In the genomic region with DNA sequence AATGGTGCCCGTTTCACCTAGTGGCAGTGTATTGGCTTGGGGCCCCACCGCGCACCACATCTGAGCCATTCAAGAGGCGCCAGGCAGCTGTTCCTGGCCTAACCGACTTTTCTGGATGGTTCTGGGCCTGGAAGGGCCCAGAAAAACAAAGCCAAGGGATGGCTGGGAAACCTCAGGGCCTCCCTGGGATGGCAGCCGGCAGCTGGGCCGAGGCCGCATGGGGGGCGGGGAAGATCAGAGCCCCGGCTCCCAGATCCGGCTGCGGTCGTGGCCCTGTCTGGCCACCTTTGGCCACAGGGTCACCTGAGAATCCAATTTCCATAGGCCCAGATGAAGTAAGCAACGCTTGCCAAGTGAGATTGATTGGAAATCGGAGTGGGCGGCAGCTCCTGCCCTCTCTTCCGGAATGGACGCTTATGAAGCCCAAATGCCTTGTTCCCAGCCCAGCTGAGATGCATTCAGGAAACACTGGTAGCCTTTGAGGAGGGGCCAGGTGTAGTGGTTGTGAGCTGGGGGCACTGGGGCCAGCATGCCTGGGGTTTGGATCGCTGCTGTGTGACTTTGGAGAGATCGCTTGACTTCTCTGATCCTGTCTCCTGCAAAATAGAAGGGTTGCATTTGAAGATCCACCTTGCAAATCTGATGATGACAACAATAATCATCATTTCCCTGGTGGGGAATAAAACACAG, we compare ENCODE assay signal across 10 cellular contexts.
DNase-seq lines count a peak whose midpoint lies in the region; ATAC-seq and TF ChIP-seq lines count a peak whose summit lies in the region.
"Had no signal": no experiment of that assay in that cellular context is flagged by ENCODE, and none has a peak within 500 bp of the region (broad histone marks: within the 10 kb centered on the region; RNA-seq: fewer than 3 reads in every experiment).

No MANE protein-coding gene starts in this region.

- WGBS in liver, result 42% methylated on average over 20 of the region's 20 CpGs

- H3K9me3 ChIP-seq in liver (ENCODE audit: control insufficient read depth in 4 of 4, low read length in 3 of 4) (no peaks in the 10 kb centered on the region), subcutaneous abdominal adipose tissue (ENCODE audit: control insufficient read depth in 5 of 5, low read length in 5 of 5) (no peaks in the 10 kb centered on the region)
- H3K9me3 ChIP-seq: uterus had no signal

- H3K4me3 Mint-ChIP-seq in activated naive CD4-positive, alpha-beta T cell treated with anti-CD3 and anti-CD28 coated beads, Interleukin-2, amount 50 U/mL, for 24 hours, result peak overlapping the region; percentile 33

- no peaks in the 10 kb centered on the region for H3K27me3 Mint-ChIP-seq in activated naive CD4-positive, alpha-beta T cell treated with anti-CD3 and anti-CD28 coated beads, Interleukin-2, amount 50 U/mL, for 24 hours

- H3K36me3 Mint-ChIP-seq in activated naive CD4-positive, alpha-beta T cell treated with anti-CD3 and anti-CD28 coated beads, Interleukin-2, amount 50 U/mL, for 24 hours, result no peaks in the 10 kb centered on the region

- H3K4me3 ChIP-seq in liver (ENCODE audit: low read depth in 1 of 3, low read length in 3 of 3) (peak overlapping the region in 1 of 3 donors; percentile 12), subcutaneous abdominal adipose tissue (ENCODE audit: low read depth in 1 of 5, low read length in 5 of 5) (no peak overlapping the region)
- H3K4me3 ChIP-seq: uterus had no signal

- no peak for ATAC-seq in GM21528 (IDR thresholded peaks at IDR 0.05; ENCODE audit: low FRiP score, unreplicated experiment)
- no peak for ATAC-seq in GM21367 (IDR thresholded peaks at IDR 0.05; ENCODE audit: unreplicated experiment)

- H3K36me3 ChIP-seq in liver (ENCODE audit: control insufficient read depth in 4 of 4, insufficient read depth in 3 of 4, low read depth in 1 of 4, low read length in 3 of 4) (no peaks in the 10 kb centered on the region), subcutaneous abdominal adipose tissue (ENCODE audit: control insufficient read depth in 5 of 5, insufficient read depth in 5 of 5, low read length in 5 of 5) (no peaks in the 10 kb centered on the region)
- H3K36me3 ChIP-seq: uterus had no signal

- TF ChIP-seq RAD21 in liver (IDR thresholded peaks at IDR 0.05), result peak in 1 of 2 donors; percentile 44

- H3K27me3 ChIP-seq in liver (ENCODE audit: control insufficient read depth in 4 of 4, insufficient read depth in 4 of 4, low read length in 3 of 4) (no peaks in the 10 kb centered on the region), subcutaneous abdominal adipose tissue (ENCODE audit: control insufficient read depth in 5 of 5, insufficient read depth in 4 of 5, low read length in 5 of 5) (no peaks in the 10 kb centered on the region)
- H3K27me3 ChIP-seq: uterus had no signal

- no peaks in the 10 kb centered on the region for H3K9me3 Mint-ChIP-seq in activated naive CD4-positive, alpha-beta T cell treated with anti-CD3 and anti-CD28 coated beads, Interleukin-2, amount 50 U/mL, for 24 hours

- peaks cover 42% of the 10 kb centered on the region for H3K4me1 Mint-ChIP-seq in activated naive CD4-positive, alpha-beta T cell treated with anti-CD3 and anti-CD28 coated beads, Interleukin-2, amount 50 U/mL, for 24 hours

- H3K27ac ChIP-seq in liver (ENCODE audit: low read depth in 1 of 2, low read length in 2 of 2) (peak overlapping the region; percentile 89 to 91), subcutaneous abdominal adipose tissue (ENCODE audit: low read depth, low read length) (peak overlapping the region; percentile 57)

- TF ChIP-seq CTCF in liver (IDR thresholded peaks at IDR 0.05; ENCODE audit: low read depth, low read length, missing input control), result peak; percentile 2

- no peak for DNase-seq in activated naive CD4-positive, alpha-beta T cell (lab: John Stamatoyannopoulos, UW)
- peak; percentile 75 for DNase-seq in SW480 (ENCODE audit: low spot score)
- DNase-seq in activated CD4-positive, alpha-beta T cell treated with anti-CD3 and anti-CD28 coated beads, Interleukin-2, amount 50 U/mL, for 4 hours, result no peak
- DNase-seq: Karpas-422 had no signal

- H3K4me1 ChIP-seq in liver (ENCODE audit: control insufficient read depth in 4 of 4, insufficient read depth in 4 of 4, low read length in 3 of 4) (peaks cover 17 to 41% (median 31%) of the 10 kb centered on the region in 4 donors), subcutaneous abdominal adipose tissue (ENCODE audit: control insufficient read depth in 5 of 5, insufficient read depth in 5 of 5, low read length in 5 of 5) (peaks cover 0 to 52% (median 32%) of the 10 kb centered on the region in 5 donors)
- H3K4me1 ChIP-seq: uterus had no signal

- H3K27ac Mint-ChIP-seq in activated naive CD4-positive, alpha-beta T cell treated with anti-CD3 and anti-CD28 coated beads, Interleukin-2, amount 50 U/mL, for 24 hours, result no peak overlapping the region

- H3K9ac ChIP-seq in liver (ENCODE audit: low read depth in 1 of 2, low read length in 2 of 2) (no peak overlapping the region), subcutaneous abdominal adipose tissue (ENCODE audit: low read length in 5 of 5) (peak overlapping the region in 1 of 5 donors; percentile 19)

TF ChIP-seq in liver, 16 proteins besides CTCF, POLR2A, EP300 and RAD21:
- TF ChIP-seq FOXA2 (IDR thresholded peaks at IDR 0.05) (no peak), SP1 (IDR thresholded peaks at IDR 0.05) (peak; percentile 86), FOXA1 (IDR thresholded peaks at IDR 0.05) (no peak), HNF4A (conservative IDR thresholded peaks at IDR 0.05) (peak; percentile 83 to 86), TAF1 (conservative IDR thresholded peaks at IDR 0.05) (no peak), JUND (IDR thresholded peaks at IDR 0.05) (peak in 1 of 2 donors; percentile 28), GABPA (IDR thresholded peaks at IDR 0.05 in 1 of 2, conservative IDR thresholded peaks at IDR 0.05 in 1 of 2) (no peak), YY1 (IDR thresholded peaks at IDR 0.05) (peak; percentile 80), RXRA (IDR thresholded peaks at IDR 0.05) (peak; percentile 86 to 94), HNF4G (IDR thresholded peaks at IDR 0.05) (peak; percentile 68), NR2F2 (IDR thresholded peaks at IDR 0.05) (peak; percentile 80), EGR1 (IDR thresholded peaks at IDR 0.05; ENCODE audit: low read depth in 2 of 2) (peak; percentile 67 to 82), REST (IDR thresholded peaks at IDR 0.05) (peak; percentile 1)
- TF ChIP-seq, protein P1, sequence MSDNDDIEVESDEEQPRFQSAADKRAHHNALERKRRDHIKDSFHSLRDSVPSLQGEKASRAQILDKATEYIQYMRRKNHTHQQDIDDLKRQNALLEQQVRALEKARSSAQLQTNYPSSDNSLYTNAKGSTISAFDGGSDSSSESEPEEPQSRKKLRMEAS (IDR thresholded peaks at IDR 0.05), result no peak
- TF ChIP-seq, protein P2, sequence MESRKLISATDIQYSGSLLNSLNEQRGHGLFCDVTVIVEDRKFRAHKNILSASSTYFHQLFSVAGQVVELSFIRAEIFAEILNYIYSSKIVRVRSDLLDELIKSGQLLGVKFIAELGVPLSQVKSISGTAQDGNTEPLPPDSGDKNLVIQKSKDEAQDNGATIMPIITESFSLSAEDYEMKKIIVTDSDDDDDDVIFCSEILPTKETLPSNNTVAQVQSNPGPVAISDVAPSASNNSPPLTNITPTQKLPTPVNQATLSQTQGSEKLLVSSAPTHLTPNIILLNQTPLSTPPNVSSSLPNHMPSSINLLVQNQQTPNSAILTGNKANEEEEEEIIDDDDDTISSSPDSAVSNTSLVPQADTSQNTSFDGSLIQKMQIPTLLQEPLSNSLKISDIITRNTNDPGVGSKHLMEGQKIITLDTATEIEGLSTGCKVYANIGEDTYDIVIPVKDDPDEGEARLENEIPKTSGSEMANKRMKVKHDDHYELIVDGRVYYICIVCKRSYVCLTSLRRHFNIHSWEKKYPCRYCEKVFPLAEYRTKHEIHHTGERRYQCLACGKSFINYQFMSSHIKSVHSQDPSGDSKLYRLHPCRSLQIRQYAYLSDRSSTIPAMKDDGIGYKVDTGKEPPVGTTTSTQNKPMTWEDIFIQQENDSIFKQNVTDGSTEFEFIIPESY (IDR thresholded peaks at IDR 0.05), result no peak
- TF ChIP-seq, protein P3, sequence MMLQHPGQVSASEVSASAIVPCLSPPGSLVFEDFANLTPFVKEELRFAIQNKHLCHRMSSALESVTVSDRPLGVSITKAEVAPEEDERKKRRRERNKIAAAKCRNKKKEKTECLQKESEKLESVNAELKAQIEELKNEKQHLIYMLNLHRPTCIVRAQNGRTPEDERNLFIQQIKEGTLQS (IDR thresholded peaks at IDR 0.05), result no peak
